15 cellular contexts compared by ENCODE assay signal in genomic region chr12:58086006-58086405, GRCh38.
DNase-seq lines count a peak whose midpoint lies in the region; ATAC-seq lines count a peak whose summit lies in the region.
"Had no signal": no experiment of that assay in that cellular context is flagged by ENCODE, and none has a peak within 500 bp of the region (broad histone marks: within the 10 kb centered on the region; RNA-seq: fewer than 3 reads in every experiment).

No MANE protein-coding gene starts in this region.

- ATAC-seq in HG03520 (IDR thresholded peaks at IDR 0.05; ENCODE audit: unreplicated experiment), result peak; percentile 43
- ATAC-seq in HG02970 (IDR thresholded peaks at IDR 0.05; ENCODE audit: low FRiP score, unreplicated experiment), result no peak

- DNase-seq in T1000 (lab: John Stamatoyannopoulos, UW), result peak; percentile 65
- peak; percentile 4 for DNase-seq in left kidney (ENCODE audit: low read depth, low spot score)
- DNase-seq in ureter (ENCODE audit: low spot score), result no peak
- no peak for DNase-seq in UCSD-AML1 (lab: John Stamatoyannopoulos, UW; ENCODE audit: unreplicated experiment)
- DNase-seq: C1 segment of cervical spinal cord; Calu3; CD4-positive, alpha-beta memory T cell; COR-L47; DMS53; DMS79 treated with DMSO at 0.1 percent for 48 hours; GF-D8; GOT3; HFFc6 had no signal

Comparison
In these comparisons a context has a peak if more than half of its experiments do, and no peak if none do; other contexts are left out.
1. DNase-seq: peak in T1000 (single experiment) and left kidney (single experiment); none in ureter (single experiment) and UCSD-AML1 (single experiment).